Comparison of ENCODE assay signal across 1 cellular context in genomic region chr17:2800367-2800766, GRCh38.
TF ChIP-seq lines count a peak whose summit lies in the region.

No MANE protein-coding gene starts in this region.

TF ChIP-seq in GM23338, 12 proteins besides CTCF, POLR2A, EP300 and RAD21:
- TF ChIP-seq EZH2 (IDR thresholded peaks at IDR 0.05; ENCODE audit: low read depth, unreplicated experiment) (no peak), NANOG (IDR thresholded peaks at IDR 0.05; ENCODE audit: borderline replicate concordance) (no peak), ZNF331 (CRISPR knock-in tag; IDR thresholded peaks at IDR 0.05; ENCODE audit: low read depth) (no peak), ZNF114 (CRISPR knock-in tag; IDR thresholded peaks at IDR 0.05) (no peak), CREB1 (CRISPR knock-in tag; IDR thresholded peaks at IDR 0.05; ENCODE audit: low read depth) (no peak), STAT1 (IDR thresholded peaks at IDR 0.05; ENCODE audit: unreplicated experiment) (no peak), ETS1 (IDR thresholded peaks at IDR 0.05) (no peak), JUNB (IDR thresholded peaks at IDR 0.05; ENCODE audit: unreplicated experiment) (no peak)
- TF ChIP-seq, protein P1, sequence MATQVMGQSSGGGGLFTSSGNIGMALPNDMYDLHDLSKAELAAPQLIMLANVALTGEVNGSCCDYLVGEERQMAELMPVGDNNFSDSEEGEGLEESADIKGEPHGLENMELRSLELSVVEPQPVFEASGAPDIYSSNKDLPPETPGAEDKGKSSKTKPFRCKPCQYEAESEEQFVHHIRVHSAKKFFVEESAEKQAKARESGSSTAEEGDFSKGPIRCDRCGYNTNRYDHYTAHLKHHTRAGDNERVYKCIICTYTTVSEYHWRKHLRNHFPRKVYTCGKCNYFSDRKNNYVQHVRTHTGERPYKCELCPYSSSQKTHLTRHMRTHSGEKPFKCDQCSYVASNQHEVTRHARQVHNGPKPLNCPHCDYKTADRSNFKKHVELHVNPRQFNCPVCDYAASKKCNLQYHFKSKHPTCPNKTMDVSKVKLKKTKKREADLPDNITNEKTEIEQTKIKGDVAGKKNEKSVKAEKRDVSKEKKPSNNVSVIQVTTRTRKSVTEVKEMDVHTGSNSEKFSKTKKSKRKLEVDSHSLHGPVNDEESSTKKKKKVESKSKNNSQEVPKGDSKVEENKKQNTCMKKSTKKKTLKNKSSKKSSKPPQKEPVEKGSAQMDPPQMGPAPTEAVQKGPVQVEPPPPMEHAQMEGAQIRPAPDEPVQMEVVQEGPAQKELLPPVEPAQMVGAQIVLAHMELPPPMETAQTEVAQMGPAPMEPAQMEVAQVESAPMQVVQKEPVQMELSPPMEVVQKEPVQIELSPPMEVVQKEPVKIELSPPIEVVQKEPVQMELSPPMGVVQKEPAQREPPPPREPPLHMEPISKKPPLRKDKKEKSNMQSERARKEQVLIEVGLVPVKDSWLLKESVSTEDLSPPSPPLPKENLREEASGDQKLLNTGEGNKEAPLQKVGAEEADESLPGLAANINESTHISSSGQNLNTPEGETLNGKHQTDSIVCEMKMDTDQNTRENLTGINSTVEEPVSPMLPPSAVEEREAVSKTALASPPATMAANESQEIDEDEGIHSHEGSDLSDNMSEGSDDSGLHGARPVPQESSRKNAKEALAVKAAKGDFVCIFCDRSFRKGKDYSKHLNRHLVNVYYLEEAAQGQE (IDR thresholded peaks at IDR 0.05; ENCODE audit: unreplicated experiment) = no peak
